9 cellular contexts compared by ENCODE assay signal in the genomic region with DNA sequence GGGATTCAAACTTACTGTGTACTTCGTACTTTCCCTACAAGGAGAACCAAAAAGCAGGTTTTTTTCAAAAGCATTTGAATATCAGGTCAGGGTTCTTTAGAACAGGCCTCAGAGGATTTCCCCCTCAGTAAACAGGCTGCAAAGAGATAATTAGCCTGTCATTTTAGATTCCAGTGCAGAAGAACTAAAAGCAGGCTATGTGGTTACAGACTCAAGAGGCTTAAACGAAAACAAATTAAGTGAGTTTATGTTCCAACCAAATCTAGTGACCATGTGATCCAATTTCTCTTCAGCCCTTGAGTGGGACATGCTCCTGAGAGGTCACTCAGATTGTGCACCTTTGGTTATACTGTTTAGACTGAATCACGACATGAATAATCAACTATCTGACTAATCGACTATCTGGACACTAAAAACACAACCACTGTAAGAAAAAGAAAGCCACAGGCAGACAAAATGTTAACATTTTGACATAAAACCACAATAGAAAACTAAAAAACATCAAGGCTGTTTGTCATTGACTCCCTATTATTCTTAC. TPM values are rescaled to one million over a fixed set of nuclear protein-coding genes. Genes with fewer than 3 reads are reported as not detected.
DNase-seq lines count a peak whose midpoint lies in the region; ATAC-seq and TF ChIP-seq lines count a peak whose summit lies in the region.
"Had no signal": no experiment of that assay in that cellular context is flagged by ENCODE, and none has a peak within 500 bp of the region (broad histone marks: within the 10 kb centered on the region; RNA-seq: fewer than 3 reads in every experiment).

No MANE protein-coding gene starts in this region.

- H3K36me3 ChIP-seq in GM23248 (ENCODE audit: low read depth): no peaks in the 10 kb centered on the region
- H3K36me3 ChIP-seq in adrenal gland (replicated peaks in 1 of 2): no peaks in the 10 kb centered on the region

- no peaks in the 10 kb centered on the region for H3K9me3 Mint-ChIP-seq in nephron
- H3K9me3 Mint-ChIP-seq: dendritic cell treated with granulocyte-macrophage colony-stimulating factor and Interleukin-4, amounts not matched to agents 40 ng/mL and 50 ng/mL, for 4 days had no signal

- TF ChIP-seq POLR2A in adrenal gland (IDR thresholded peaks at IDR 0.05): no peak

- peaks cover 41% of the 10 kb centered on the region for H3K4me1 Mint-ChIP-seq in nephron

- H3K27me3 ChIP-seq in GM23248 (replicated peaks; ENCODE audit: insufficient read depth) (no peaks in the 10 kb centered on the region), adrenal gland (no peaks in the 10 kb centered on the region)

- peaks cover 13% of the 10 kb centered on the region; the same call in 1 of the 2 replicates for H3F3A ChIP-seq in GM23248 (ENCODE audit: insufficient read depth)

- H3K36me3 Mint-ChIP-seq in nephron (ENCODE audit: low read depth): no peaks in the 10 kb centered on the region

- no peaks in the 10 kb centered on the region for H3K27me3 Mint-ChIP-seq in nephron (ENCODE audit: low read depth)
- H3K27me3 Mint-ChIP-seq: dendritic cell treated with granulocyte-macrophage colony-stimulating factor and Interleukin-4, amounts not matched to agents 40 ng/mL and 50 ng/mL, for 4 days had no signal

- no peak overlapping the region for H3K9ac ChIP-seq in GM23248

- H3K27ac ChIP-seq in GM23248 (no peak overlapping the region), adrenal gland (peak overlapping the region in 2 of 5 donors; percentile 0 to 10)

- in situ Hi-C loops in GM23248 (cut with MboI): no loop called here

- no peak overlapping the region for H3K4me2 ChIP-seq in GM23248 (ENCODE audit: unreplicated experiment)

- H3K27ac Mint-ChIP-seq in nephron: peak overlapping the region; percentile 67 to 85 (median 67)
- H3K27ac Mint-ChIP-seq: dendritic cell treated with granulocyte-macrophage colony-stimulating factor and Interleukin-4, amounts not matched to agents 40 ng/mL and 50 ng/mL, for 4 days had no signal

- intact Hi-C loops in adrenal gland (cut with DNase I): loop anchor here in 1 of 2 donors (10.0 kb wide), 1 partner anchor 48 kb away; the partner anchor contains the start of genes GSTZ1 and POMT2

- H2AFZ ChIP-seq in GM23248: no peak overlapping the region

- no peak overlapping the region for H3K4me3 ChIP-seq in GM23248
- H3K4me3 ChIP-seq in adrenal gland: no peak overlapping the region

- ATAC-seq in GM18498 (IDR thresholded peaks at IDR 0.05; ENCODE audit: unreplicated experiment): peak; percentile 25

- DNase-seq in GM23248 (peak; percentile 46), RPMI7951 (ENCODE audit: low read depth) (peak; percentile 31), adrenal gland (no peak), ureter (ENCODE audit: low spot score) (no peak), COLO829 (ENCODE audit: low spot score) (no peak)
- DNase-seq in activated CD4-positive, alpha-beta T cell treated with anti-CD3 and anti-CD28 coated beads, Interleukin-2, amount 50 U/mL, for 1 hour: no peak

- peaks cover 5% of the 10 kb centered on the region; the same call in 1 of the 2 replicates for H3K4me1 ChIP-seq in GM23248 (ENCODE audit: insufficient read depth)
- peaks cover 15 to 31% of the 10 kb centered on the region in 2 donors for H3K4me1 ChIP-seq in adrenal gland (replicated peaks in 1 of 2)

- no peaks in the 10 kb centered on the region for H3K9me3 ChIP-seq in GM23248 (ENCODE audit: low read depth)
- no peaks in the 10 kb centered on the region for H3K9me3 ChIP-seq in adrenal gland (replicated peaks in 1 of 3)

- peak overlapping the region in 2 of 3 experiments; percentile 6 to 65 for H3K4me3 Mint-ChIP-seq in nephron
- H3K4me3 Mint-ChIP-seq: dendritic cell treated with granulocyte-macrophage colony-stimulating factor and Interleukin-4, amounts not matched to agents 40 ng/mL and 50 ng/mL, for 4 days had no signal

- 34% methylated on average over 4 of the region's 4 CpGs for WGBS in GM23248 (ENCODE audit: low coverage in 1 of 2, low lambda C conversion rate in 2 of 2, missing lambda C conversion rate in 2 of 2), 2 experiments
- 24 to 32% (median 28%) methylated on average over 4 of the region's 4 CpGs for WGBS in adrenal gland, 4 donors

- no peaks in the 10 kb centered on the region for H4K20me1 ChIP-seq in GM23248 (ENCODE audit: insufficient read depth)

- no peak for TF ChIP-seq CTCF in nephron (IDR thresholded peaks at IDR 0.05; ENCODE audit: unreplicated experiment in 3 of 3)
- TF ChIP-seq CTCF in adrenal gland (IDR thresholded peaks at IDR 0.05): no peak

- H3K79me2 ChIP-seq in GM23248 (ENCODE audit: insufficient read depth): peaks cover 24% of the 10 kb centered on the region

- H3K9me2 ChIP-seq in GM23248 (ENCODE audit: insufficient read depth): no peaks in the 10 kb centered on the region

RNA-seq across cellular contexts. Expression of gene TMED8, which starts 4.5 kb away (rescaled TPM):
- total RNA-seq in GM23248 (2014; rRNA removed; shearing (Covaris generic)): 7.5 and 7.7 TPM in 2 replicates
- 3.1 and 3.2 TPM in 2 replicates for polyA plus RNA-seq in GM23248 (2016; fragmentation: Nextera tagmentation; extraction: Ambion mirVana)
- total RNA-seq in RPMI7951 (2014; rRNA removed; shearing (Covaris generic)): 7.3 and 7.4 TPM in 2 replicates
- 10 to 100 TPM; 15.3 to 22.8 (median 20.4) TPM for total RNA-seq in adrenal gland
- polyA plus RNA-seq in adrenal gland: 10 to 100 TPM in 1 of 3 donors, 1 to 10 TPM in 2; 4.8 to 17.1 (median 7.0) TPM
- 13.3 TPM for total RNA-seq in ureter

RNA-seq across cellular contexts. Expression of gene SAMD15, which starts 4.8 kb away (rescaled TPM):
- 1.4 and 2.8 TPM in 2 replicates for total RNA-seq in GM23248 (2014; rRNA removed; shearing (Covaris generic))
- polyA plus RNA-seq in GM23248 (2016; fragmentation: Nextera tagmentation; extraction: Ambion mirVana): 0.95 and 1.3 TPM in 2 replicates
- 0.84 and 1.7 TPM in 2 replicates for total RNA-seq in RPMI7951 (2014; rRNA removed; shearing (Covaris generic))
- total RNA-seq in adrenal gland: 1 to 10 TPM in 7 of 8 donors, under 1 TPM in 1; 0.24 to 2.9 (median 1.5) TPM
- polyA plus RNA-seq in adrenal gland: 1 to 10 TPM in 2 of 3 donors, under 1 TPM in 1; 0.51 to 2.0 (median 1.0) TPM
- total RNA-seq in ureter: 1.8 TPM

RNA-seq across cellular contexts. Expression of gene NOXRED1, which starts 51.0 kb away (rescaled TPM):
- total RNA-seq in GM23248 (2014; rRNA removed; shearing (Covaris generic)): not detected in 2 replicates
- 0.10 and 0.31 TPM in 2 replicates for polyA plus RNA-seq in GM23248 (2016; fragmentation: Nextera tagmentation; extraction: Ambion mirVana)
- not detected in 2 replicates for total RNA-seq in RPMI7951 (2014; rRNA removed; shearing (Covaris generic))
- under 1 TPM in 5 of 8 donors, not detected in 3; 0.22 to 0.69 (median 0.35) TPM for total RNA-seq in adrenal gland
- under 1 TPM; 0.29 to 0.64 (median 0.57) TPM for polyA plus RNA-seq in adrenal gland
- total RNA-seq in ureter: 1.7 TPM

RNA-seq across cellular contexts. Expression of gene GSTZ1, which starts 51.5 kb away (rescaled TPM):
- total RNA-seq in GM23248 (2014; rRNA removed; shearing (Covaris generic)): 26.1 and 26.2 TPM in 2 replicates
- polyA plus RNA-seq in GM23248 (2016; fragmentation: Nextera tagmentation; extraction: Ambion mirVana) (9.7 and 14.9 TPM in 2 replicates), adrenal gland (10 to 100 TPM; 28.7 to 74.0 (median 48.5) TPM)
- total RNA-seq in RPMI7951 (2014; rRNA removed; shearing (Covaris generic)): 20.3 and 22.1 TPM in 2 replicates
- total RNA-seq in adrenal gland (100 to 1,000 TPM in 1 of 8 donors, 10 to 100 TPM in 7; 25.3 to 154 (median 52.5) TPM), ureter (29.4 TPM)

RNA-seq across cellular contexts. Expression of gene POMT2, which starts 51.7 kb away (rescaled TPM):
- 21.0 and 28.3 TPM in 2 replicates for total RNA-seq in GM23248 (2014; rRNA removed; shearing (Covaris generic))
- 18.0 and 20.7 TPM in 2 replicates for polyA plus RNA-seq in GM23248 (2016; fragmentation: Nextera tagmentation; extraction: Ambion mirVana)
- total RNA-seq in RPMI7951 (2014; rRNA removed; shearing (Covaris generic)): 9.4 and 10.1 TPM in 2 replicates
- 10 to 100 TPM; 14.0 to 48.8 (median 33.4) TPM for total RNA-seq in adrenal gland
- polyA plus RNA-seq in adrenal gland: 10 to 100 TPM; 49.2 to 52.3 (median 51.0) TPM
- total RNA-seq in ureter: 37.6 TPM

Comparison
In these comparisons a context has a peak if more than half of its experiments do, and no peak if none do; other contexts are left out.
1. DNase-seq: peak in GM23248 (single experiment) and RPMI7951 (single experiment); none in activated CD4-positive, alpha-beta T cell treated with anti-CD3 and anti-CD28 coated beads, Interleukin-2, amount 50 U/mL, for 1 hour (single experiment), adrenal gland (0 of 7), ureter (single experiment) and COLO829 (single experiment).